Comparison of ENCODE assay signal across 2 cellular contexts in genomic region chr15:39942753-39943150, GRCh38.
A peak's percentile ranks its signal among the peaks of the same experiment; 100 is the strongest.
TF ChIP-seq lines count a peak whose summit lies in the region.

No MANE protein-coding gene starts in this region.

TF ChIP-seq in SK-N-SH, 30 proteins besides CTCF, POLR2A, EP300 and RAD21:
- TF ChIP-seq POLR2AphosphoS5 (IDR thresholded peaks at IDR 0.05; ENCODE audit: low read depth, low read length) (peak; percentile 5; the same call in 1 of the 2 replicates), GABPA (IDR thresholded peaks at IDR 0.05; ENCODE audit: low read depth) (no peak)

TF ChIP-seq in SK-N-SH treated with all-trans-retinoic acid at 6 μM for 48 hours, 23 proteins besides CTCF, POLR2A, EP300 and RAD21:
- no peak for TF ChIP-seq POU6F1 (CRISPR knock-in tag; IDR thresholded peaks at IDR 0.05; ENCODE audit: borderline replicate concordance, low read depth)
TF ChIP-seq in SK-N-SH treated with all-trans-retinoic acid at 6 μM for 48 hours: peak in this region for 0.
